ENCODE assay signal across 28 cellular contexts in genomic region chr13:22934744-22935523, GRCh38.
"Had no signal": no experiment of that assay in that cellular context is flagged by ENCODE, and none has a peak within 500 bp of the region (broad histone marks: within the 10 kb centered on the region; RNA-seq: fewer than 3 reads in every experiment).

No MANE protein-coding gene starts in this region.

- H3K9me3 Mint-ChIP-seq: dendritic cell treated with granulocyte-macrophage colony-stimulating factor and Interleukin-4, amounts not matched to agents 40 ng/mL and 50 ng/mL, for 4 days; effector memory CD8-positive, alpha-beta T cell had no signal

- FAIRE-seq: colon, endometrium, endothelial cell of umbilical vein, frontal cortex had no signal

- H3K36me3 ChIP-seq: colonic mucosa, esophagus muscularis mucosa, esophagus squamous epithelium, gastrocnemius medialis, gastroesophageal sphincter, heart left ventricle, heart right ventricle had no signal

- DNase-seq: colonic mucosa; cortex of kidney; dermis blood vessel endothelial cell; dorsolateral prefrontal cortex; effector CD4-positive, alpha-beta T cell; effector CD8-positive, alpha-beta T cell; effector memory CD4-positive, alpha-beta T cell; effector memory CD8-positive, alpha-beta T cell; endodermal cell; erythroblast; esophagus squamous epithelium; foreskin fibroblast; foreskin keratinocyte; foreskin melanocyte; gastrocnemius medialis; glutamatergic neuron; head of caudate nucleus; heart left ventricle; heart right ventricle had no signal

- H3K27me3 ChIP-seq: colonic mucosa, dorsolateral prefrontal cortex, esophagus muscularis mucosa, esophagus squamous epithelium, foreskin keratinocyte, gastrocnemius medialis, gastroesophageal sphincter, heart left ventricle, heart right ventricle had no signal

- H3K4me3 Mint-ChIP-seq: dendritic cell treated with granulocyte-macrophage colony-stimulating factor and Interleukin-4, amounts not matched to agents 40 ng/mL and 50 ng/mL, for 4 days; effector memory CD8-positive, alpha-beta T cell; endodermal cell had no signal

- H3K27ac ChIP-seq: colonic mucosa, coronary artery, dorsolateral prefrontal cortex, epithelial cell of prostate, esophagus muscularis mucosa, esophagus squamous epithelium, foreskin keratinocyte, gastrocnemius medialis, gastroesophageal sphincter, heart left ventricle, heart right ventricle had no signal

- H3K4me1 ChIP-seq: colonic mucosa, esophagus muscularis mucosa, esophagus squamous epithelium, foreskin keratinocyte, gastrocnemius medialis, gastroesophageal sphincter, heart left ventricle, heart right ventricle had no signal

- H3K4me1 Mint-ChIP-seq: endodermal cell had no signal

- H3K27me3 Mint-ChIP-seq: dendritic cell treated with granulocyte-macrophage colony-stimulating factor and Interleukin-4, amounts not matched to agents 40 ng/mL and 50 ng/mL, for 4 days; effector memory CD8-positive, alpha-beta T cell had no signal

- H3K27ac Mint-ChIP-seq: dendritic cell treated with granulocyte-macrophage colony-stimulating factor and Interleukin-4, amounts not matched to agents 40 ng/mL and 50 ng/mL, for 4 days; effector memory CD8-positive, alpha-beta T cell; endodermal cell had no signal

- H3K9me3 ChIP-seq: colonic mucosa, esophagus muscularis mucosa, esophagus squamous epithelium, gastrocnemius medialis, gastroesophageal sphincter, heart left ventricle, heart right ventricle had no signal

- H3K4me3 ChIP-seq: colonic mucosa, coronary artery, dorsolateral prefrontal cortex, esophagus muscularis mucosa, esophagus squamous epithelium, gastrocnemius medialis, gastroesophageal sphincter, heart left ventricle, heart right ventricle had no signal
